19 cellular contexts compared by ENCODE assay signal in genomic region chr3:95197661-95198060, GRCh38.
DNase-seq lines count a peak whose midpoint lies in the region; ATAC-seq and TF ChIP-seq lines count a peak whose summit lies in the region.
"Had no signal": no experiment of that assay in that cellular context is flagged by ENCODE, and none has a peak within 500 bp of the region (broad histone marks: within the 10 kb centered on the region; RNA-seq: fewer than 3 reads in every experiment).

No MANE protein-coding gene starts in this region.

- no peaks in the 10 kb centered on the region for H3K27me3 Mint-ChIP-seq in activated naive CD4-positive, alpha-beta T cell treated with anti-CD3 and anti-CD28 coated beads, Interleukin-2, amount 10 ng/mL, durations not matched to agents 7 days and 5 days
- H3K27me3 Mint-ChIP-seq: CD4-positive, alpha-beta memory T cell had no signal

- no peaks in the 10 kb centered on the region for H3K27me3 ChIP-seq in BE2C

- H3K4me3 Mint-ChIP-seq in activated naive CD4-positive, alpha-beta T cell treated with anti-CD3 and anti-CD28 coated beads, Interleukin-2, amount 10 ng/mL, durations not matched to agents 7 days and 5 days, result no peak overlapping the region
- H3K4me3 Mint-ChIP-seq: CD4-positive, alpha-beta memory T cell; HFFc6 had no signal

- no peak overlapping the region for H3K27ac Mint-ChIP-seq in activated naive CD4-positive, alpha-beta T cell treated with anti-CD3 and anti-CD28 coated beads, Interleukin-2, amount 10 ng/mL, durations not matched to agents 7 days and 5 days
- H3K27ac Mint-ChIP-seq: CD4-positive, alpha-beta memory T cell; HFFc6 had no signal

- DNase-seq in BE2C, result peak; percentile 53
- DNase-seq in NCI-H82 (lab: John Stamatoyannopoulos, UW), result peak; percentile 67
- peak; percentile 17 for DNase-seq in fibroblast of villous mesenchyme (ENCODE audit: low read depth)
- DNase-seq in activated naive CD4-positive, alpha-beta T cell treated with anti-CD3 and anti-CD28 coated beads, Interleukin-2, amount 10 ng/mL, durations not matched to agents 7 days and 5 days, result no peak
- DNase-seq in medulla oblongata (ENCODE audit: extremely low spot score), result no peak
- no peak for DNase-seq in AG20443 (ENCODE audit: low spot score)
- DNase-seq: AML-193; C1 segment of cervical spinal cord; Calu3; CD4-positive, alpha-beta memory T cell; COR-L47; DMS53; DMS79 treated with DMSO at 0.1 percent for 48 hours; GF-D8; GOT3; HFFc6 had no signal

- TF ChIP-seq CTCF in BE2C (IDR thresholded peaks at IDR 0.05; ENCODE audit: low read depth, low read length), result no peak
- TF ChIP-seq CTCF in fibroblast of villous mesenchyme (IDR thresholded peaks at IDR 0.05; ENCODE audit: insufficient read depth, low read depth, low read length), result no peak

- H3K4me3 ChIP-seq in BE2C (ENCODE audit: low read depth, low read length) (peak overlapping the region; percentile 3; the same call in 1 of the 2 replicates), fibroblast of villous mesenchyme (ENCODE audit: low read depth, low read length) (no peak overlapping the region)
- H3K4me3 ChIP-seq: HAP-1 had no signal

- no peaks in the 10 kb centered on the region for H3K36me3 Mint-ChIP-seq in activated naive CD4-positive, alpha-beta T cell treated with anti-CD3 and anti-CD28 coated beads, Interleukin-2, amount 10 ng/mL, durations not matched to agents 7 days and 5 days
- H3K36me3 Mint-ChIP-seq: CD4-positive, alpha-beta memory T cell had no signal

- no peaks in the 10 kb centered on the region for H3K4me1 Mint-ChIP-seq in activated naive CD4-positive, alpha-beta T cell treated with anti-CD3 and anti-CD28 coated beads, Interleukin-2, amount 10 ng/mL, durations not matched to agents 7 days and 5 days
- H3K4me1 Mint-ChIP-seq: CD4-positive, alpha-beta memory T cell had no signal

- H3K4me1 ChIP-seq in BE2C, result peaks cover 16% of the 10 kb centered on the region
- H3K4me1 ChIP-seq: HAP-1 had no signal

- ATAC-seq in SK-N-SH treated with all-trans-retinoic acid at 6 μM for 48 hours, result no peak
- no peak for ATAC-seq in GM18868 (IDR thresholded peaks at IDR 0.05; ENCODE audit: unreplicated experiment)

- H3K36me3 ChIP-seq in BE2C, result no peaks in the 10 kb centered on the region
- H3K36me3 ChIP-seq: HAP-1 had no signal

- no peaks in the 10 kb centered on the region for H3K9me3 ChIP-seq in BE2C
- H3K9me3 ChIP-seq: HAP-1 had no signal

- peaks cover 2% of the 10 kb centered on the region for H3K9me3 Mint-ChIP-seq in activated naive CD4-positive, alpha-beta T cell treated with anti-CD3 and anti-CD28 coated beads, Interleukin-2, amount 10 ng/mL, durations not matched to agents 7 days and 5 days

- CTCF ChIA-PET in activated naive CD4-positive, alpha-beta T cell treated with anti-CD3 and anti-CD28 coated beads, Interleukin-2, amount 10 ng/mL, durations not matched to agents 7 days and 5 days (lab: Charles Lee), result no interaction called here

TF ChIP-seq in SK-N-SH treated with all-trans-retinoic acid at 6 μM for 48 hours, 23 proteins besides CTCF, POLR2A, EP300 and RAD21:
- TF ChIP-seq TCF4 (CRISPR knock-in tag; IDR thresholded peaks at IDR 0.05; ENCODE audit: borderline replicate concordance), result peak; percentile 39; the same call in 1 of the 2 replicates
- TF ChIP-seq ZNF565 (CRISPR knock-in tag; conservative IDR thresholded peaks at IDR 0.05; ENCODE audit: low read depth), result no peak
- TF ChIP-seq PATZ1 (CRISPR knock-in tag; IDR thresholded peaks at IDR 0.05; ENCODE audit: borderline replicate concordance), result no peak
- no peak for TF ChIP-seq PPARA (CRISPR knock-in tag; IDR thresholded peaks at IDR 0.05; ENCODE audit: borderline replicate concordance)

Comparison
In these comparisons a context has a peak if more than half of its experiments do, and no peak if none do; other contexts are left out.
1. DNase-seq: peak in BE2C (single experiment), NCI-H82 (single experiment) and fibroblast of villous mesenchyme (single experiment); none in activated naive CD4-positive, alpha-beta T cell treated with anti-CD3 and anti-CD28 coated beads, Interleukin-2, amount 10 ng/mL, durations not matched to agents 7 days and 5 days (single experiment), medulla oblongata (single experiment) and AG20443 (single experiment).